In the genomic region with DNA sequence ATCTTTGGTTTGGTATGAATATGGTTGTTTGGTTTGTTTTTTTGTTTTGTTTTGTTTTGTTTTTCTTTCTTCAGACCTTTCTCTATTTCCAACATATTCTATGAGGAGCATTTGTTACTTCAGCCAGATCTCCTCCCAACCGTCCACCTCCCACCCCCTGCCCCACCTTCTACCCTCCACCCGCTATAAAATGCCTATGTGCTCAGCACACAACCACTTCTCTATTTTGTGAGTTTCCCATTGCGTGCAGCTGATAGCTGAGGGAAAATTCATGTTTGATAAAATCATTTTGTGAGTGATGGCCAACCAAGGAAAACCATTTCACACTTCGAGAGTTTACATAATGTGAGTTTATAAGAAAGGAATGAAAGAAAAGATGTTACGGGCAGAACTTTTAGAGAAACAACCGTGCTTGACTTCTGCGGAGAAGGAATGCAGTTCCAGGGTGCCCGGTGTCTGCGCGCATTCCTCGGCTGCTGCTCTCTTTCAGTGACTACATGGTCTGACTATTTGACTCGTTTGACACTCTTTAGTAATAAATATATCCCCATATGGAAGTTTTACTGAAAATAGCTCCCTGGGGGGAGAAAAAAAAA, we compare ENCODE assay signal across 12 cellular contexts.
DNase-seq lines count a peak whose midpoint lies in the region; ATAC-seq and TF ChIP-seq lines count a peak whose summit lies in the region.
"Had no signal": no experiment of that assay in that cellular context is flagged by ENCODE, and none has a peak within 500 bp of the region (broad histone marks: within the 10 kb centered on the region; RNA-seq: fewer than 3 reads in every experiment).

No MANE protein-coding gene starts in this region.

- WGBS in prostate gland = 34% methylated on average over 11 of the region's 12 CpGs

- intact Hi-C loops in prostate gland (cut with DNase I) (no loop called here), mucosa of descending colon (cut with DNase I, micrococcal nuclease) (no loop called here)

- H3K27ac ChIP-seq in HUES6 (ENCODE audit: low read depth, low read length) (no peak overlapping the region), thoracic aorta (peak overlapping the region; percentile 92 to 95), prostate gland (no peak overlapping the region)

- H3K4me3 ChIP-seq in HUES6 (ENCODE audit: low read depth, low read length) (peak overlapping the region; percentile 44; the same call in 1 of the 2 replicates), astrocyte of the cerebellum (ENCODE audit: low read depth, low read length) (peak overlapping the region; percentile 7), thoracic aorta (peak overlapping the region; percentile 60), prostate gland (no peak overlapping the region), mucosa of descending colon (no peak overlapping the region)

- in situ Hi-C loops in astrocyte of the cerebellum (cut with HindIII; ENCODE audit: low sequenced_read_pairs) = no loop called here

- no peaks in the 10 kb centered on the region for H3K27me3 ChIP-seq in HUES6 (ENCODE audit: control insufficient read depth, insufficient read depth, low read length)
- no peaks in the 10 kb centered on the region for H3K27me3 ChIP-seq in thoracic aorta (replicated peaks; ENCODE audit: insufficient read depth)
- H3K27me3 ChIP-seq in prostate gland (replicated peaks; ENCODE audit: insufficient read depth) = no peaks in the 10 kb centered on the region

- peak; percentile 60 for DNase-seq in astrocyte of the cerebellum (ENCODE audit: low read depth)
- DNase-seq in islet precursor cell = peak; percentile 92
- no peak for DNase-seq in thoracic aorta (ENCODE audit: low spot score)
- DNase-seq in prostate gland (ENCODE audit: low spot score) = no peak
- DNase-seq in mucosa of descending colon = no peak
- DNase-seq in activated CD4-positive, alpha-beta T cell treated with anti-CD3 and anti-CD28 coated beads, Interleukin-2, amount 50 U/mL, for 4 hours = no peak
- DNase-seq: activated CD8-positive, alpha-beta T cell treated with anti-CD3 and anti-CD28 coated beads, Interleukin-2, amount 10 ng/mL, durations not matched to agents 7 days and 5 days; anterior cingulate cortex; DMS79; midbrain; NCI-H1436 had no signal

- ATAC-seq in thoracic aorta (ENCODE audit: insufficient number of reproducible peaks, low FRiP score, low read depth) (peak; percentile 83), mucosa of descending colon (no peak)
- ATAC-seq: activated CD8-positive, alpha-beta T cell treated with anti-CD3 and anti-CD28 coated beads, Interleukin-2, amount 10 ng/mL, durations not matched to agents 7 days and 5 days had no signal

- H3K36me3 ChIP-seq in HUES6 (ENCODE audit: control insufficient read depth, insufficient read depth, low read length) (no peaks in the 10 kb centered on the region), thoracic aorta (no peaks in the 10 kb centered on the region), prostate gland (no peaks in the 10 kb centered on the region), mucosa of descending colon (ENCODE audit: low read depth) (no peaks in the 10 kb centered on the region)

- peak overlapping the region; percentile 24 for H3K9ac ChIP-seq in HUES6 (ENCODE audit: low read length)

- H3K4me1 ChIP-seq in HUES6 (ENCODE audit: control insufficient read depth, insufficient read depth, low read length) (peaks cover 3% of the 10 kb centered on the region; the same call in 1 of the 2 replicates), thoracic aorta (ENCODE audit: control insufficient read depth in 1 of 2, low read depth in 2 of 2) (peaks cover 7 to 16% of the 10 kb centered on the region in 2 donors), prostate gland (replicated peaks) (no peaks in the 10 kb centered on the region), mucosa of descending colon (ENCODE audit: low read depth) (no peaks in the 10 kb centered on the region)

- TF ChIP-seq POLR2A in prostate gland (IDR thresholded peaks at IDR 0.05) = no peak

- no peaks in the 10 kb centered on the region for H3K9me3 ChIP-seq in HUES6 (ENCODE audit: control insufficient read depth, insufficient read depth, low read depth, low read length)
- H3K9me3 ChIP-seq in thoracic aorta = no peaks in the 10 kb centered on the region
- H3K9me3 ChIP-seq in prostate gland = no peaks in the 10 kb centered on the region
- no peaks in the 10 kb centered on the region for H3K9me3 ChIP-seq in mucosa of descending colon

- no peak for TF ChIP-seq CTCF in astrocyte of the cerebellum (IDR thresholded peaks at IDR 0.05; ENCODE audit: low read depth, low read length, missing control alignments)
- TF ChIP-seq CTCF in thoracic aorta (IDR thresholded peaks at IDR 0.05) = no peak
- no peak for TF ChIP-seq CTCF in prostate gland (IDR thresholded peaks at IDR 0.05)
- no peak for TF ChIP-seq CTCF in mucosa of descending colon (IDR thresholded peaks at IDR 0.05)

Comparison
In these comparisons a context has a peak if more than half of its experiments do, and no peak if none do; other contexts are left out.
1. H3K27ac ChIP-seq: peak in thoracic aorta (2 of 2); none in HUES6 (single experiment) and prostate gland (0 of 2).
2. H3K4me3 ChIP-seq: peak in HUES6 (single experiment), astrocyte of the cerebellum (single experiment) and thoracic aorta (single experiment); none in prostate gland (0 of 2) and mucosa of descending colon (single experiment).
3. DNase-seq: peak in astrocyte of the cerebellum (single experiment) and islet precursor cell (single experiment); none in thoracic aorta (single experiment), prostate gland (single experiment), mucosa of descending colon (0 of 3) and activated CD4-positive, alpha-beta T cell treated with anti-CD3 and anti-CD28 coated beads, Interleukin-2, amount 50 U/mL, for 4 hours (0 of 2).